ENCODE assay signal across 1 cellular context in genomic region chr21:7952648-7953047, GRCh38.
TF ChIP-seq lines count a peak whose summit lies in the region.

No MANE protein-coding gene starts in this region.

TF ChIP-seq in GM23338, 12 proteins besides CTCF, POLR2A, EP300 and RAD21 (continued from another document):
- TF ChIP-seq ZNF462 (CRISPR knock-in tag; IDR thresholded peaks at IDR 0.05) (no peak), ETS1 (IDR thresholded peaks at IDR 0.05) (no peak), EZH2 (IDR thresholded peaks at IDR 0.05; ENCODE audit: low read depth, unreplicated experiment) (no peak)
